ENCODE assay signal across 20 cellular contexts in genomic region chr2:8447610-8448221, GRCh38.
DNase-seq lines count a peak whose midpoint lies in the region; FAIRE-seq lines count a peak whose summit lies in the region.
"Had no signal": no experiment of that assay in that cellular context is flagged by ENCODE, and none has a peak within 500 bp of the region (broad histone marks: within the 10 kb centered on the region; RNA-seq: fewer than 3 reads in every experiment).

No MANE protein-coding gene starts in this region.

- DNase-seq in AG20443 (ENCODE audit: low spot score), result peak; percentile 62
- DNase-seq in HTR-8/SVneo (ENCODE audit: insufficient read length, low spot score), result peak; percentile 31
- peak; percentile 43 for DNase-seq in adipocyte (ENCODE audit: low read depth)
- DNase-seq in immature natural killer cell, result no peak
- DNase-seq in GF-D8 (lab: John Stamatoyannopoulos, UW), result no peak
- DNase-seq in nucleus accumbens (lab: John Stamatoyannopoulos, UW), result no peak
- DNase-seq in dedifferentiated amniotic fluid mesenchymal stem cell (ENCODE audit: extremely low spot score), result no peak
- no peak for DNase-seq in COR-L47 (lab: John Stamatoyannopoulos, UW)
- DNase-seq: activated CD4-positive, CD25-positive, alpha-beta regulatory T cell; GDM1; H9; left ventricle myocardium inferior; NCI-H1092; NCI-H510A; SHP77 had no signal

- FAIRE-seq in HTR-8/SVneo (lab: Jason Lieb, UNC), result no peak

- no peak overlapping the region for H3K4me3 ChIP-seq in adipocyte (ENCODE audit: low read length)
- H3K4me3 ChIP-seq: hepatocyte, left ventricle myocardium inferior, right lobe of liver had no signal

- H3K4me1 Mint-ChIP-seq in immature natural killer cell, result peaks cover 40 to 86% of the 10 kb centered on the region in 2 donors
- H3K4me1 Mint-ChIP-seq: nephron had no signal

- no peak overlapping the region for H3K9ac ChIP-seq in adipocyte (ENCODE audit: low read length)

- no peaks in the 10 kb centered on the region for H3K27me3 ChIP-seq in adipocyte (replicated peaks; ENCODE audit: control insufficient read depth, insufficient read depth, low read length)
- H3K27me3 ChIP-seq: hepatocyte, right lobe of liver had no signal

- H3K9me3 ChIP-seq in adipocyte (ENCODE audit: control insufficient read depth, low read length), result no peaks in the 10 kb centered on the region
- H3K9me3 ChIP-seq: left ventricle myocardium inferior, right lobe of liver had no signal

- H3K27me3 Mint-ChIP-seq in immature natural killer cell (ENCODE audit: low read depth in 3 of 3), result peaks cover 0 to 2% (median 0%) of the 10 kb centered on the region in 3 donors
- H3K27me3 Mint-ChIP-seq: stimulated activated naive CD8-positive, alpha-beta T cell treated with anti-CD3 and anti-CD28 coated beads, Interleukin-15, Interleukin-2, amounts not matched to agents 100 ng/mL and 50 ng/mL, for 24 hours had no signal

- H3K4me3 Mint-ChIP-seq in immature natural killer cell, result peak overlapping the region in 1 of 5 donors; percentile 27
- H3K4me3 Mint-ChIP-seq: CD14-positive monocyte; H9; nephron; stimulated activated naive CD8-positive, alpha-beta T cell treated with anti-CD3 and anti-CD28 coated beads, Interleukin-15, Interleukin-2, amounts not matched to agents 100 ng/mL and 50 ng/mL, for 24 hours had no signal

- peaks cover 19% of the 10 kb centered on the region for H3K4me1 ChIP-seq in adipocyte (ENCODE audit: control insufficient read depth, insufficient read depth, low read length)
- H3K4me1 ChIP-seq: right lobe of liver had no signal

- H3K9me3 Mint-ChIP-seq in immature natural killer cell, result no peaks in the 10 kb centered on the region
- H3K9me3 Mint-ChIP-seq: stimulated activated naive CD8-positive, alpha-beta T cell treated with anti-CD3 and anti-CD28 coated beads, Interleukin-15, Interleukin-2, amounts not matched to agents 100 ng/mL and 50 ng/mL, for 24 hours had no signal

- no peaks in the 10 kb centered on the region for H3K36me3 ChIP-seq in adipocyte (ENCODE audit: control insufficient read depth, insufficient read depth, low read length, severe bottlenecking)
- H3K36me3 ChIP-seq: left ventricle myocardium inferior, right lobe of liver had no signal

- H3K27ac Mint-ChIP-seq in immature natural killer cell, result peak overlapping the region; percentile 16 to 57 (median 26)
- H3K27ac Mint-ChIP-seq: CD14-positive monocyte; H9; nephron; stimulated activated naive CD8-positive, alpha-beta T cell treated with anti-CD3 and anti-CD28 coated beads, Interleukin-15, Interleukin-2, amounts not matched to agents 100 ng/mL and 50 ng/mL, for 24 hours had no signal

- H3K36me3 Mint-ChIP-seq in immature natural killer cell, result peaks cover 0 to 23% (median 15%) of the 10 kb centered on the region in 3 donors
- H3K36me3 Mint-ChIP-seq: CD14-positive monocyte had no signal

Comparison
In these comparisons a context has a peak if more than half of its experiments do, and no peak if none do; other contexts are left out.
1. DNase-seq: peak in AG20443 (single experiment), HTR-8/SVneo (single experiment) and adipocyte (single experiment); none in immature natural killer cell (0 of 3), GF-D8 (single experiment), nucleus accumbens (0 of 56), dedifferentiated amniotic fluid mesenchymal stem cell (single experiment) and COR-L47 (single experiment).